2 cellular contexts compared by ENCODE assay signal in the genomic region with DNA sequence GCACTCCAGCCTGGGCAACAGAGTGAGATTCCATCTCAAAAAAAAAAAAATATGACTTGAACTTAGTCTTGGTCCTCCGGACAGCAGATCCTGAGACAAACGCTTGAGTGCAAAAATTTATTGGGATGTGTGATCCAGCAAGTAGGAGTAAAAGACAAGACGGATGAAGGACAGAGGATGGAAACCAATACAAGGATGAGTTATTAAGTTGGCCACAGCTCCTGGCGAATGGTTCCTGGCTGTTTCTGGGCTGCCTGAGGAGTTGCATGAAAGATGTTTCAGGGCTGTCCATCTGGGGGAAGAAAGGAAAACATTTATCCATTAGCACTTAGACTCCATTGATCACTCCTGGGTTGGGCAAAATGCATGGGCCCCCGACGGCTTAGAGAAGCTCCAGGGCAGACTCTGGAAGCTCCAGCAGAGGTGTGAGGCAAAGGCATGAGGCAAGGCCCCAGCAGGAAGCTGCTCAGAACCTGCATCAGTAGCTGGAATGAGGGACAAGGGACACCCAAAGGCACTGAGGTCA.
TF ChIP-seq lines count a peak whose summit lies in the region.

No MANE protein-coding gene starts in this region.

TF ChIP-seq in endothelial cell of umbilical vein, 7 proteins besides CTCF, POLR2A, EP300 and RAD21:
- TF ChIP-seq EZH2 (IDR thresholded peaks at IDR 0.05; ENCODE audit: borderline replicate concordance, low read depth, low read length, severe bottlenecking) (no peak), FOS (IDR thresholded peaks at IDR 0.05; ENCODE audit: borderline replicate concordance, insufficient read depth, low read length) (no peak), POLR2AphosphoS5 (IDR thresholded peaks at IDR 0.05; ENCODE audit: insufficient read depth, low read depth, low read length) (no peak), JUN (IDR thresholded peaks at IDR 0.05; ENCODE audit: borderline replicate concordance, insufficient read depth, insufficient read length, low read depth) (no peak), MYC (IDR thresholded peaks at IDR 0.05; ENCODE audit: low read depth, low read length) (no peak), GATA2 (IDR thresholded peaks at IDR 0.05; ENCODE audit: insufficient read depth, insufficient read length, low read depth, low read length) (no peak)
- TF ChIP-seq, protein P1, sequence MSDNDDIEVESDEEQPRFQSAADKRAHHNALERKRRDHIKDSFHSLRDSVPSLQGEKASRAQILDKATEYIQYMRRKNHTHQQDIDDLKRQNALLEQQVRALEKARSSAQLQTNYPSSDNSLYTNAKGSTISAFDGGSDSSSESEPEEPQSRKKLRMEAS (IDR thresholded peaks at IDR 0.05; ENCODE audit: insufficient read depth, insufficient read length) = no peak

TF ChIP-seq in WTC11, 78 proteins besides CTCF, POLR2A, EP300 and RAD21:
- no peak for TF ChIP-seq ZNF423 (CRISPR knock-in tag; IDR thresholded peaks at IDR 0.05)
- no peak for TF ChIP-seq ELF4 (CRISPR knock-in tag; IDR thresholded peaks at IDR 0.05; ENCODE audit: low read depth)
- no peak for TF ChIP-seq ZNF512 (CRISPR knock-in tag; IDR thresholded peaks at IDR 0.05; ENCODE audit: borderline replicate concordance)
- TF ChIP-seq ZBTB21 (CRISPR knock-in tag; IDR thresholded peaks at IDR 0.05; ENCODE audit: borderline replicate concordance) = no peak
- TF ChIP-seq MXD4 (CRISPR knock-in tag; IDR thresholded peaks at IDR 0.05; ENCODE audit: borderline replicate concordance) = no peak
- TF ChIP-seq ERG (CRISPR knock-in tag; IDR thresholded peaks at IDR 0.05) = no peak
- no peak for TF ChIP-seq ATF6 (CRISPR knock-in tag; IDR thresholded peaks at IDR 0.05)
- TF ChIP-seq, protein P2, sequence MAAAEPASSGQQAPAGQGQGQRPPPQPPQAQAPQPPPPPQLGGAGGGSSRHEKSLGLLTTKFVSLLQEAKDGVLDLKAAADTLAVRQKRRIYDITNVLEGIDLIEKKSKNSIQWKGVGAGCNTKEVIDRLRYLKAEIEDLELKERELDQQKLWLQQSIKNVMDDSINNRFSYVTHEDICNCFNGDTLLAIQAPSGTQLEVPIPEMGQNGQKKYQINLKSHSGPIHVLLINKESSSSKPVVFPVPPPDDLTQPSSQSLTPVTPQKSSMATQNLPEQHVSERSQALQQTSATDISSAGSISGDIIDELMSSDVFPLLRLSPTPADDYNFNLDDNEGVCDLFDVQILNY (CRISPR knock-in tag; IDR thresholded peaks at IDR 0.05) = no peak
- TF ChIP-seq, protein P3, sequence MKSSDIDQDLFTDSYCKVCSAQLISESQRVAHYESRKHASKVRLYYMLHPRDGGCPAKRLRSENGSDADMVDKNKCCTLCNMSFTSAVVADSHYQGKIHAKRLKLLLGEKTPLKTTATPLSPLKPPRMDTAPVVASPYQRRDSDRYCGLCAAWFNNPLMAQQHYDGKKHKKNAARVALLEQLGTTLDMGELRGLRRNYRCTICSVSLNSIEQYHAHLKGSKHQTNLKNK (CRISPR knock-in tag; IDR thresholded peaks at IDR 0.05) = no peak
- no peak for TF ChIP-seq JUN (CRISPR knock-in tag; IDR thresholded peaks at IDR 0.05)
- no peak for TF ChIP-seq ZNF138 (CRISPR knock-in tag; conservative IDR thresholded peaks at IDR 0.05)
- TF ChIP-seq ZNF121 (CRISPR knock-in tag; IDR thresholded peaks at IDR 0.05) = no peak
- TF ChIP-seq EMX1 (CRISPR knock-in tag; IDR thresholded peaks at IDR 0.05) = no peak
- no peak for TF ChIP-seq ZNF219 (CRISPR knock-in tag; IDR thresholded peaks at IDR 0.05; ENCODE audit: borderline replicate concordance)
- TF ChIP-seq OVOL2 (CRISPR knock-in tag; IDR thresholded peaks at IDR 0.05; ENCODE audit: borderline replicate concordance) = no peak
- no peak for TF ChIP-seq SMAD3 (CRISPR knock-in tag; IDR thresholded peaks at IDR 0.05; ENCODE audit: borderline replicate concordance)
